ENCODE assay signal across 23 cellular contexts in the genomic region with DNA sequence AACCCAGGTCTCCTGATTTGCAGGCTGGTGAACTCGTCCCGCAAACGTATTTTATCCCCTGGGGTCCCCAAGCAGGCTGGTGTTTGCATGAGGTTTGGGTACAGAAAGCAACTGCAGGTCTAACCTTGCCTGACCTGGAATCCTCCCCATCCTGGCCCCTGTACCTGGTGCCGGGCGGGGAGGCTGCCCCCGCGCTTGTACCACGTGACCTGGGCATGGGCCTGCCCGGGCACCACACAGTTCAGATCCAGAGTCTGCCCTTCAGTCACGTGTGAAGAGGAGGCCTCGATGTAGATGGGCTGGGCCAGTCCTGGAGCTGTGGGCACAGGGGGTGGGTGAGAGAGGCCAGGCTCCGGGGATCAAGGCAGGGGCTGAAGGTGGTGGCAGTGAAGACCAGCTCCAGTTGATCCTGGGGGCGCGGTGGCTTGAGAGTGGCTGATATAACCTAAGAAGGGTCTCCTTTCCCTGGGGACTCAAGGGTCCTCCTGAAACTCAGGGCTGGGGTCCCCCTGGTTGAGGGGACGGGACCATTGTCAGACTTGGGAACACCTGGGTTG. TPM values are rescaled to one million over a fixed set of nuclear protein-coding genes. Genes with fewer than 3 reads are reported as not detected.
DNase-seq lines count a peak whose midpoint lies in the region; ATAC-seq and TF ChIP-seq lines count a peak whose summit lies in the region.
"Had no signal": no experiment of that assay in that cellular context is flagged by ENCODE, and none has a peak within 500 bp of the region (broad histone marks: within the 10 kb centered on the region; RNA-seq: fewer than 3 reads in every experiment).

No MANE protein-coding gene starts in this region.

- CTCF ChIA-PET in Calu3 (lab: Charles Lee): no interaction called here

- DNase-seq in Calu3 (no peak), lower lobe of right lung (peak; percentile 47), prostate gland (ENCODE audit: low spot score) (no peak), cortex of kidney (lab: John Stamatoyannopoulos, UW) (no peak), progenitor cell of endocrine pancreas (ENCODE audit: low spot score, unreplicated experiment) (no peak)
- no peak for DNase-seq in stimulated activated CD4-positive, alpha-beta T cell treated with anti-CD3 and anti-CD28 coated beads, Interleukin-2, amount 100 ng/mL, for 48 hours
- DNase-seq: 8988T; ACHN; AML-193; BE2C; CD4-positive, alpha-beta T cell; CD8-positive, alpha-beta memory T cell; DMS53; DMS79 treated with DMSO at 0.1 percent for 48 hours; GM23248; H7; HCEC 1CT had no signal

- H3K4me3 ChIP-seq in HUES6 (ENCODE audit: low read depth, low read length) (no peak overlapping the region), lower lobe of right lung (no peak overlapping the region), prostate gland (no peak overlapping the region)
- H3K4me3 ChIP-seq: A549; BLaER1 treated with 17β-estradiol and CSF1 and Interleukin-3, amounts not matched to agents 10 nM and 100 nM; GM23248 had no signal

- H3K9me3 Mint-ChIP-seq in Calu3 (ENCODE audit: low read depth, unreplicated experiment) (no peaks in the 10 kb centered on the region), progenitor cell of endocrine pancreas (ENCODE audit: low read depth) (no peaks in the 10 kb centered on the region)
- H3K9me3 Mint-ChIP-seq: CD14-positive monocyte; CD4-positive, alpha-beta T cell; CD8-positive, alpha-beta memory T cell had no signal

- H3K27ac Mint-ChIP-seq in Calu3 (ENCODE audit: unreplicated experiment) (peak overlapping the region; percentile 58), progenitor cell of endocrine pancreas (no peak overlapping the region)
- H3K27ac Mint-ChIP-seq: CD14-positive monocyte; CD4-positive, alpha-beta T cell; CD8-positive, alpha-beta memory T cell had no signal

- H3K4me1 Mint-ChIP-seq in Calu3 (ENCODE audit: low read depth, unreplicated experiment) (no peaks in the 10 kb centered on the region), progenitor cell of endocrine pancreas (ENCODE audit: low read depth) (no peaks in the 10 kb centered on the region)
- H3K4me1 Mint-ChIP-seq: CD14-positive monocyte; CD8-positive, alpha-beta memory T cell had no signal

- intact Hi-C loops in Calu3 (cut with micrococcal nuclease; ENCODE audit: unreplicated experiment) (no loop called here), lower lobe of right lung (cut with DNase I) (no loop called here), prostate gland (cut with DNase I) (no loop called here)

- TF ChIP-seq CTCF in Calu3 (IDR thresholded peaks at IDR 0.05; ENCODE audit: unreplicated experiment): no peak
- no peak for TF ChIP-seq CTCF in lower lobe of right lung (IDR thresholded peaks at IDR 0.05)
- TF ChIP-seq CTCF in prostate gland (IDR thresholded peaks at IDR 0.05): no peak
- no peak for TF ChIP-seq CTCF in progenitor cell of endocrine pancreas (IDR thresholded peaks at IDR 0.05; ENCODE audit: unreplicated experiment)

- no peaks in the 10 kb centered on the region for H3K27me3 Mint-ChIP-seq in Calu3 (ENCODE audit: unreplicated experiment)
- no peaks in the 10 kb centered on the region for H3K27me3 Mint-ChIP-seq in progenitor cell of endocrine pancreas
- H3K27me3 Mint-ChIP-seq: CD4-positive, alpha-beta T cell; CD8-positive, alpha-beta memory T cell had no signal

- peaks cover 81% of the 10 kb centered on the region for H3K36me3 ChIP-seq in HUES6 (ENCODE audit: control insufficient read depth, insufficient read depth, low read length)
- peaks cover 100% of the 10 kb centered on the region for H3K36me3 ChIP-seq in lower lobe of right lung
- peaks cover 0 to 15% of the 10 kb centered on the region in 2 donors for H3K36me3 ChIP-seq in prostate gland
- H3K36me3 ChIP-seq: BE2C had no signal

- no TSS peak for BruUV-seq in Calu3 (replicated peaks; lab: Mats Ljungman, UMichigan)

- peak; percentile 35 for ATAC-seq in esophagus mucosa
- ATAC-seq in lower lobe of right lung: no peak
- ATAC-seq: A549 had no signal

- H3K9me3 ChIP-seq in HUES6 (ENCODE audit: control insufficient read depth, insufficient read depth, low read depth, low read length) (no peaks in the 10 kb centered on the region), lower lobe of right lung (no peaks in the 10 kb centered on the region), prostate gland (no peaks in the 10 kb centered on the region)
- H3K9me3 ChIP-seq: A549; BE2C; BLaER1 treated with 17β-estradiol and CSF1 and Interleukin-3, amounts not matched to agents 10 nM and 100 nM had no signal

- H3K27me3 ChIP-seq in HUES6 (ENCODE audit: control insufficient read depth, insufficient read depth, low read length): no peaks in the 10 kb centered on the region
- H3K27me3 ChIP-seq in lower lobe of right lung (ENCODE audit: low read depth): no peaks in the 10 kb centered on the region
- no peaks in the 10 kb centered on the region for H3K27me3 ChIP-seq in prostate gland (replicated peaks; ENCODE audit: insufficient read depth)
- H3K27me3 ChIP-seq: BE2C; BLaER1 treated with 17β-estradiol and CSF1 and Interleukin-3, amounts not matched to agents 10 nM and 100 nM had no signal

- WGBS in prostate gland: 63% methylated on average over 15 of the region's 15 CpGs

- H3K27ac ChIP-seq in HUES6 (ENCODE audit: low read depth, low read length): 0 out of 2 replicates have a peak overlapping the region, but pooled peaks have one; percentile 33
- no peak overlapping the region for H3K27ac ChIP-seq in lower lobe of right lung
- H3K27ac ChIP-seq in prostate gland: no peak overlapping the region
- H3K27ac ChIP-seq: A549; BLaER1 treated with 17β-estradiol and CSF1 and Interleukin-3, amounts not matched to agents 10 nM and 100 nM; GM23248 had no signal

- TF ChIP-seq POLR2A in prostate gland (IDR thresholded peaks at IDR 0.05): no peak

- H3K4me1 ChIP-seq in HUES6 (ENCODE audit: control insufficient read depth, insufficient read depth, low read length) (no peaks in the 10 kb centered on the region), lower lobe of right lung (no peaks in the 10 kb centered on the region), prostate gland (replicated peaks) (no peaks in the 10 kb centered on the region)
- H3K4me1 ChIP-seq: A549; BE2C; BLaER1 treated with 17β-estradiol and CSF1 and Interleukin-3, amounts not matched to agents 10 nM and 100 nM had no signal

- H3K36me3 Mint-ChIP-seq in Calu3 (ENCODE audit: insufficient read depth, unreplicated experiment): peaks cover 55% of the 10 kb centered on the region
- peaks cover 20% of the 10 kb centered on the region for H3K36me3 Mint-ChIP-seq in progenitor cell of endocrine pancreas (ENCODE audit: insufficient read depth)
- H3K36me3 Mint-ChIP-seq: CD14-positive monocyte; CD8-positive, alpha-beta memory T cell had no signal

- no peak overlapping the region for H3K9ac ChIP-seq in HUES6 (ENCODE audit: low read length)
- H3K9ac ChIP-seq: BLaER1 treated with 17β-estradiol and CSF1 and Interleukin-3, amounts not matched to agents 10 nM and 100 nM; GM23248 had no signal

- H3K4me3 Mint-ChIP-seq in Calu3 (ENCODE audit: low read depth, unreplicated experiment): no peak overlapping the region
- H3K4me3 Mint-ChIP-seq in progenitor cell of endocrine pancreas (ENCODE audit: low read depth): no peak overlapping the region
- H3K4me3 Mint-ChIP-seq: CD14-positive monocyte; CD4-positive, alpha-beta T cell; CD8-positive, alpha-beta memory T cell had no signal

RNA-seq across cellular contexts. Expression of gene LDLRAD2, which starts 30.6 kb away (rescaled TPM):
- total RNA-seq in Calu3 (2022): 0.12 TPM in 1 of 2 replicates, not detected in the other
- total RNA-seq in esophagus mucosa: 0.04 TPM
- 0.32 TPM for total RNA-seq in lower lobe of right lung
- total RNA-seq in prostate gland: 1 to 10 TPM in 1 of 2 donors, under 1 TPM in 1; 0.32 to 1.6 TPM
- total RNA-seq in progenitor cell of endocrine pancreas: 0.55 and 0.77 TPM in 2 replicates
- total RNA-seq: CD4-positive, alpha-beta T cell; CD8-positive, alpha-beta memory T cell; Daoy; GM23248 had no signal

RNA-seq across cellular contexts. Expression of gene USP48, which starts 59.7 kb away (rescaled TPM):
- total RNA-seq in Calu3 (2022) (56.6 and 62.3 TPM in 2 replicates), esophagus mucosa (37.3 TPM), lower lobe of right lung (61.9 TPM), prostate gland (10 to 100 TPM; 36.2 to 47.5 TPM), progenitor cell of endocrine pancreas (77.3 and 84.9 TPM in 2 replicates)
